Comparison of ENCODE assay signal across 8 cellular contexts in genomic region chr7:23055582-23056178, GRCh38. TPM values are rescaled to one million over a fixed set of nuclear protein-coding genes. Genes with fewer than 3 reads are reported as not detected.
A peak's percentile ranks its signal among the peaks of the same experiment; 100 is the strongest.
DNase-seq lines count a peak whose midpoint lies in the region; ATAC-seq and TF ChIP-seq lines count a peak whose summit lies in the region.

No MANE protein-coding gene starts in this region.

- no peaks in the 10 kb centered on the region for H3K36me3 ChIP-seq in mucosa of descending colon (ENCODE audit: low read depth)

- peak; percentile 60 for TF ChIP-seq CTCF in mucosa of descending colon (IDR thresholded peaks at IDR 0.05)

- H3K27me3 Mint-ChIP-seq in activated CD4-positive, alpha-beta T cell treated with anti-CD3 and anti-CD28 coated beads, Interleukin-2, amount 10 ng/mL, durations not matched to agents 24 days and 14 days: peaks cover 11% of the 10 kb centered on the region
- H3K27me3 Mint-ChIP-seq in effector memory CD8-positive, alpha-beta T cell: peaks cover 0 to under 1% of the 10 kb centered on the region in 2 donors
- no peaks in the 10 kb centered on the region for H3K27me3 Mint-ChIP-seq in stimulated activated naive CD8-positive, alpha-beta T cell treated with anti-CD3 and anti-CD28 coated beads, Interleukin-15, amount 100 ng/mL, for 72 hours

- intact Hi-C loops in activated CD4-positive, alpha-beta T cell treated with anti-CD3 and anti-CD28 coated beads, Interleukin-2, amount 10 ng/mL, durations not matched to agents 24 days and 14 days (cut with micrococcal nuclease): loop anchor here (1.0 to 5.0 kb wide), 7 partner anchors 41 to 495 kb away; partner anchors contain the start of genes HYCC1, IL6 and TOMM7
- intact Hi-C loops in mucosa of descending colon (cut with DNase I, micrococcal nuclease): loop anchor here (10.0 kb wide), 3 partner anchors 321 to 501 kb away; no protein-coding TSS in a partner anchor

- no peaks in the 10 kb centered on the region for H3K9me3 Mint-ChIP-seq in activated CD4-positive, alpha-beta T cell treated with anti-CD3 and anti-CD28 coated beads, Interleukin-2, amount 10 ng/mL, durations not matched to agents 24 days and 14 days
- H3K9me3 Mint-ChIP-seq in effector memory CD8-positive, alpha-beta T cell: no peaks in the 10 kb centered on the region
- no peaks in the 10 kb centered on the region for H3K9me3 Mint-ChIP-seq in stimulated activated naive CD8-positive, alpha-beta T cell treated with anti-CD3 and anti-CD28 coated beads, Interleukin-15, amount 100 ng/mL, for 72 hours

- H3K4me3 Mint-ChIP-seq in activated CD4-positive, alpha-beta T cell treated with anti-CD3 and anti-CD28 coated beads, Interleukin-2, amount 10 ng/mL, durations not matched to agents 24 days and 14 days: no peak overlapping the region
- H3K4me3 Mint-ChIP-seq in effector memory CD8-positive, alpha-beta T cell: no peak overlapping the region
- no peak overlapping the region for H3K4me3 Mint-ChIP-seq in stimulated activated naive CD8-positive, alpha-beta T cell treated with anti-CD3 and anti-CD28 coated beads, Interleukin-15, amount 100 ng/mL, for 72 hours

- H3K27ac Mint-ChIP-seq in activated CD4-positive, alpha-beta T cell treated with anti-CD3 and anti-CD28 coated beads, Interleukin-2, amount 10 ng/mL, durations not matched to agents 24 days and 14 days: no peak overlapping the region
- no peak overlapping the region for H3K27ac Mint-ChIP-seq in effector memory CD8-positive, alpha-beta T cell
- no peak overlapping the region for H3K27ac Mint-ChIP-seq in stimulated activated naive CD8-positive, alpha-beta T cell treated with anti-CD3 and anti-CD28 coated beads, Interleukin-15, amount 100 ng/mL, for 72 hours

- H3K4me1 ChIP-seq in mucosa of descending colon (ENCODE audit: low read depth): no peaks in the 10 kb centered on the region

- DNase-seq in activated gamma-delta T cell treated with Interleukin-2 at 50 U/mL for 16 hours: peak; percentile 53
- DNase-seq in activated gamma-delta T cell (lab: John Stamatoyannopoulos, UW): no peak
- DNase-seq in NCI-H446 treated with DMSO at 0.1 percent for 48 hours (lab: John Stamatoyannopoulos, UW): peak; percentile 51
- DNase-seq in activated CD4-positive, alpha-beta T cell treated with anti-CD3 and anti-CD28 coated beads, Interleukin-2, amount 10 ng/mL, durations not matched to agents 24 days and 14 days: peak; percentile 90
- DNase-seq in effector memory CD8-positive, alpha-beta T cell: peak; percentile 45 to 63 (median 53)
- DNase-seq in mucosa of descending colon: peak in 1 of 3 donors; percentile 76
- peak; percentile 46 to 60 for DNase-seq in stimulated activated naive CD8-positive, alpha-beta T cell treated with anti-CD3 and anti-CD28 coated beads, Interleukin-15, amount 100 ng/mL, for 72 hours

- no peak overlapping the region for H3K4me3 ChIP-seq in mucosa of descending colon

- H3K9me3 ChIP-seq in mucosa of descending colon: no peaks in the 10 kb centered on the region

- ATAC-seq in HG03159 (IDR thresholded peaks at IDR 0.05; ENCODE audit: unreplicated experiment) (peak; percentile 75), mucosa of descending colon (peak; percentile 81)
- peak; percentile 97 for ATAC-seq in effector memory CD8-positive, alpha-beta T cell (replicated peaks)
- ATAC-seq in stimulated activated naive CD8-positive, alpha-beta T cell treated with anti-CD3 and anti-CD28 coated beads, Interleukin-15, amount 100 ng/mL, for 72 hours: peak; percentile 92

- H3K36me3 Mint-ChIP-seq in activated CD4-positive, alpha-beta T cell treated with anti-CD3 and anti-CD28 coated beads, Interleukin-2, amount 10 ng/mL, durations not matched to agents 24 days and 14 days (ENCODE audit: low read depth): no peaks in the 10 kb centered on the region
- H3K36me3 Mint-ChIP-seq in effector memory CD8-positive, alpha-beta T cell (ENCODE audit: insufficient read depth): no peaks in the 10 kb centered on the region

- H3K4me1 Mint-ChIP-seq in activated CD4-positive, alpha-beta T cell treated with anti-CD3 and anti-CD28 coated beads, Interleukin-2, amount 10 ng/mL, durations not matched to agents 24 days and 14 days: peaks cover 6% of the 10 kb centered on the region
- H3K4me1 Mint-ChIP-seq in effector memory CD8-positive, alpha-beta T cell (ENCODE audit: low read depth in 2 of 2): no peaks in the 10 kb centered on the region
- H3K4me1 Mint-ChIP-seq in stimulated activated naive CD8-positive, alpha-beta T cell treated with anti-CD3 and anti-CD28 coated beads, Interleukin-15, amount 100 ng/mL, for 72 hours: peaks cover 6% of the 10 kb centered on the region

RNA-seq across cellular contexts. Expression of gene HYCC1, which starts 41.8 kb away (rescaled TPM):
- total RNA-seq in activated CD4-positive, alpha-beta T cell treated with anti-CD3 and anti-CD28 coated beads, Interleukin-2, amount 10 ng/mL, durations not matched to agents 24 days and 14 days: 33.7 and 41.5 TPM in 2 replicates
- total RNA-seq in mucosa of descending colon: 10 to 100 TPM in 1 of 3 donors, 1 to 10 TPM in 2; 5.1 to 28.5 (median 6.7) TPM

RNA-seq across cellular contexts. Expression of gene KLHL7, which starts 49.9 kb away (rescaled TPM):
- 16.1 and 20.0 TPM in 2 replicates for total RNA-seq in activated CD4-positive, alpha-beta T cell treated with anti-CD3 and anti-CD28 coated beads, Interleukin-2, amount 10 ng/mL, durations not matched to agents 24 days and 14 days
- total RNA-seq in mucosa of descending colon: 10 to 100 TPM; 15.6 to 25.5 (median 21.3) TPM
